In the genomic region with DNA sequence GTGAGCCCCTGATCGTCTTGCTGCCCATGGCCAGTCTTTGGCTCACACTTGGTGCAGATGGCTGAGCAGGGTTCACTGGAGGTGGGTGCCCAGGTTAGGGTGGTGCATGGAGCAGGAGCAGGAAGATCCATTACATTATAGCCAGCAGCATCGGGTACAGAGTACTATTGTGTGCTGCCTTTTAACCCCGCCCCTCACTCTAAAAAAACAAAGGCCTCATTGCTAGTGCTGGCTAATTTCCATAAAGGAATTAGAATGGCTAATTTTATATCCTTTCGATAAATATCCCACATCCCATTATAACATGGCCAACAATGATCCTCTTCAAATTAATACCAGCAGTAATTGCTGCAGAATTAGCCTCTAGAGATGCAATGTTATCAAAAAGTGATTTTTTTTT, we compare ENCODE assay signal across 19 cellular contexts. TPM values are rescaled to one million over a fixed set of nuclear protein-coding genes. Genes with fewer than 3 reads are reported as not detected.
A peak's percentile ranks its signal among the peaks of the same experiment; 100 is the strongest.
DNase-seq lines count a peak whose midpoint lies in the region; ATAC-seq and TF ChIP-seq lines count a peak whose summit lies in the region.
"Had no signal": no experiment of that assay in that cellular context is flagged by ENCODE, and none has a peak within 500 bp of the region (broad histone marks: within the 10 kb centered on the region; RNA-seq: fewer than 3 reads in every experiment).

No MANE protein-coding gene starts in this region.

- no peak for ATAC-seq in CD4-positive, CD25-positive, alpha-beta regulatory T cell (ENCODE audit: low read depth in 2 of 2)
- ATAC-seq in GM19351 (IDR thresholded peaks at IDR 0.05; ENCODE audit: unreplicated experiment) (peak; percentile 20), mucosa of descending colon (peak; percentile 24), GM21447 (IDR thresholded peaks at IDR 0.05; ENCODE audit: unreplicated experiment) (no peak), HG03025 (IDR thresholded peaks at IDR 0.05; ENCODE audit: low FRiP score, unreplicated experiment) (no peak)
- ATAC-seq: left cardiac atrium had no signal

- H3K27ac Mint-ChIP-seq in CD4-positive, CD25-positive, alpha-beta regulatory T cell, result peak overlapping the region in 2 of 3 donors; percentile 41 to 52
- H3K27ac Mint-ChIP-seq: IgD-negative memory B cell, natural killer cell had no signal

- H3K27me3 ChIP-seq in CD4-positive, CD25-positive, alpha-beta regulatory T cell (ENCODE audit: control insufficient read depth, insufficient read depth, low read length), result no peaks in the 10 kb centered on the region
- H3K27me3 ChIP-seq: ovary, sigmoid colon had no signal

- H3K27me3 Mint-ChIP-seq in CD4-positive, CD25-positive, alpha-beta regulatory T cell, result peaks cover 4% of the 10 kb centered on the region

- H3K36me3 Mint-ChIP-seq in CD4-positive, CD25-positive, alpha-beta regulatory T cell, result no peaks in the 10 kb centered on the region
- H3K36me3 Mint-ChIP-seq: IgD-negative memory B cell, natural killer cell had no signal

- H3K4me3 Mint-ChIP-seq in CD4-positive, CD25-positive, alpha-beta regulatory T cell, result no peak overlapping the region
- H3K4me3 Mint-ChIP-seq: IgD-negative memory B cell, natural killer cell had no signal

- H3K4me1 Mint-ChIP-seq in CD4-positive, CD25-positive, alpha-beta regulatory T cell, result peaks cover 0 to 18% (median 13%) of the 10 kb centered on the region in 4 donors
- H3K4me1 Mint-ChIP-seq: natural killer cell had no signal

- no peaks in the 10 kb centered on the region for H3K9me3 ChIP-seq in CD4-positive, CD25-positive, alpha-beta regulatory T cell (ENCODE audit: control insufficient read depth in 2 of 2, low read length in 2 of 2)
- no peaks in the 10 kb centered on the region for H3K9me3 ChIP-seq in mucosa of descending colon
- H3K9me3 ChIP-seq: ovary, sigmoid colon had no signal

- no peaks in the 10 kb centered on the region for H3K9me3 Mint-ChIP-seq in CD4-positive, CD25-positive, alpha-beta regulatory T cell
- H3K9me3 Mint-ChIP-seq: IgD-negative memory B cell, natural killer cell had no signal

- no peak for TF ChIP-seq CTCF in mucosa of descending colon (IDR thresholded peaks at IDR 0.05)

- no peak overlapping the region for H3K27ac ChIP-seq in CD4-positive, CD25-positive, alpha-beta regulatory T cell (ENCODE audit: insufficient read depth, low read length, poor library complexity, severe bottlenecking)
- H3K27ac ChIP-seq in caudate nucleus (ENCODE audit: low read depth, low read length), result peak overlapping the region; percentile 69
- H3K27ac ChIP-seq: coronary artery, ovary, sigmoid colon, SK-N-MC had no signal

- intact Hi-C loops in mucosa of descending colon (cut with DNase I, micrococcal nuclease) (no loop called here), posterior vena cava (cut with DNase I) (no loop called here)

- no peaks in the 10 kb centered on the region for H3K4me1 ChIP-seq in CD4-positive, CD25-positive, alpha-beta regulatory T cell (ENCODE audit: control insufficient read depth, insufficient read depth, low read length, poor library complexity, severe bottlenecking)
- no peaks in the 10 kb centered on the region for H3K4me1 ChIP-seq in mucosa of descending colon (ENCODE audit: low read depth)
- H3K4me1 ChIP-seq: sigmoid colon had no signal

- no peak for DNase-seq in CD4-positive, CD25-positive, alpha-beta regulatory T cell
- DNase-seq in caudate nucleus (lab: John Stamatoyannopoulos, UW) (peak in 20 of 61 donors; percentile 5 to 35 (median 14)), mucosa of descending colon (no peak), posterior vena cava (ENCODE audit: low spot score) (no peak)
- DNase-seq in stimulated activated CD4-positive, alpha-beta T cell treated with anti-CD3 and anti-CD28 coated beads, Interleukin-15, amount 100 ng/mL, for 24 hours, result no peak
- DNase-seq: activated CD4-positive, alpha-beta T cell treated with anti-CD3 and anti-CD28 coated beads, Interleukin-2, amount 50 U/mL, for 48 hours; activated gamma-delta T cell; left cardiac atrium; natural killer cell; NCI-H1417; ovary; sigmoid colon; stimulated activated CD8-positive, alpha-beta memory T cell treated with anti-CD3 and anti-CD28 coated beads, Interleukin-4, amount 100 ng/mL, for 48 hours had no signal

- H3K4me3 ChIP-seq in CD4-positive, CD25-positive, alpha-beta regulatory T cell (ENCODE audit: low read depth, low read length), result peak overlapping the region; percentile 4
- H3K4me3 ChIP-seq in mucosa of descending colon, result no peak overlapping the region
- H3K4me3 ChIP-seq: coronary artery, ovary, sigmoid colon, SK-N-MC had no signal

- H3K36me3 ChIP-seq in CD4-positive, CD25-positive, alpha-beta regulatory T cell (ENCODE audit: control insufficient read depth, insufficient read depth, low read length), result no peaks in the 10 kb centered on the region
- H3K36me3 ChIP-seq in mucosa of descending colon (ENCODE audit: low read depth), result no peaks in the 10 kb centered on the region
- H3K36me3 ChIP-seq: ovary, sigmoid colon had no signal

RNA-seq across cellular contexts. Expression of gene PPP4R2, which starts 45.8 kb away (rescaled TPM):
- total RNA-seq in CD4-positive, CD25-positive, alpha-beta regulatory T cell, result 98.4 TPM
- polyA plus RNA-seq in CD4-positive, CD25-positive, alpha-beta regulatory T cell, result 10 to 100 TPM; 39.1 to 65.6 (median 51.7) TPM
- total RNA-seq in mucosa of descending colon, result 10 to 100 TPM; 71.5 to 77.5 (median 75.3) TPM
- total RNA-seq in posterior vena cava, result 10 to 100 TPM; 36.3 to 50.1 TPM

Comparison
In these comparisons a context has a peak if more than half of its experiments do, and no peak if none do; other contexts are left out.
1. ATAC-seq: peak in GM19351 (single experiment) and mucosa of descending colon (single experiment); none in CD4-positive, CD25-positive, alpha-beta regulatory T cell (0 of 2), GM21447 (single experiment) and HG03025 (single experiment).